Comparison of ENCODE assay signal across 1 cellular context in the genomic region with DNA sequence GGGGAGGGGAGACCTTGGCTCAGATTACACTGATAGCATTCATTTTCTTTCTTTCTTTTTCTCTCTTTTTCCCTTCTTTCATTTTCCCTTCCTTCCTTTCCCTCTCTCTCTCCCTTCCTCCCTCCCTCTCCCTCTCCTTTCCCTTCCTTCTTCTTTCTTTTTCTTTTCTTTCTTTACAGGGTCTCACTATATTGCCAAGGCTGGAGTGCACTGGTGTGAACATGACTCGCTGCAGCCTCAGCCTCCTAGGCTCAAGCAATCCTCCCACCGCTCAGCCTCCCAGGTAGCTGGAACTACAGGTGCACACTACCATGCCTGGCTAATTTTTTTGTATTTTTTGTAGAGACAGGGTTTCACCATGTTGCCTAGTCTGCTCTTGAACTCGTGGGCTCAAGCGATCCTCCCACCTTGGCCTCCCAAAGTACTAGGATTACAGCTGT.
TF ChIP-seq lines count a peak whose summit lies in the region.

No MANE protein-coding gene starts in this region.

TF ChIP-seq in HepG2, 621 proteins besides CTCF, POLR2A, EP300 and RAD21 (continued from another document):
- TF ChIP-seq, protein P1, sequence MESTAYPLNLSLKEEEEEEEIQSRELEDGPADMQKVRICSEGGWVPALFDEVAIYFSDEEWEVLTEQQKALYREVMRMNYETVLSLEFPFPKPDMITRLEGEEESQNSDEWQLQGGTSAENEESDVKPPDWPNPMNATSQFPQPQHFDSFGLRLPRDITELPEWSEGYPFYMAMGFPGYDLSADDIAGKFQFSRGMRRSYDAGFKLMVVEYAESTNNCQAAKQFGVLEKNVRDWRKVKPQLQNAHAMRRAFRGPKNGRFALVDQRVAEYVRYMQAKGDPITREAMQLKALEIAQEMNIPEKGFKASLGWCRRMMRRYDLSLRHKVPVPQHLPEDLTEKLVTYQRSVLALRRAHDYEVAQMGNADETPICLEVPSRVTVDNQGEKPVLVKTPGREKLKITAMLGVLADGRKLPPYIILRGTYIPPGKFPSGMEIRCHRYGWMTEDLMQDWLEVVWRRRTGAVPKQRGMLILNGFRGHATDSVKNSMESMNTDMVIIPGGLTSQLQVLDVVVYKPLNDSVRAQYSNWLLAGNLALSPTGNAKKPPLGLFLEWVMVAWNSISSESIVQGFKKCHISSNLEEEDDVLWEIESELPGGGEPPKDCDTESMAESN (CRISPR knock-in tag; conservative IDR thresholded peaks at IDR 0.05): no peak
- TF ChIP-seq GABPA (IDR thresholded peaks at IDR 0.05; ENCODE audit: low read depth, low read length) (no peak), GABPA (CRISPR knock-in tag; IDR thresholded peaks at IDR 0.05; ENCODE audit: low read depth) (no peak), ATM (IDR thresholded peaks at IDR 0.05; ENCODE audit: borderline replicate concordance) (no peak), ATF1 (CRISPR knock-in tag; IDR thresholded peaks at IDR 0.05) (no peak), ZNF724P (CRISPR knock-in tag; IDR thresholded peaks at IDR 0.05; ENCODE audit: borderline replicate concordance) (no peak), U2AF2 (IDR thresholded peaks at IDR 0.05; ENCODE audit: low read depth, low read length) (no peak)
- TF ChIP-seq, protein P2, sequence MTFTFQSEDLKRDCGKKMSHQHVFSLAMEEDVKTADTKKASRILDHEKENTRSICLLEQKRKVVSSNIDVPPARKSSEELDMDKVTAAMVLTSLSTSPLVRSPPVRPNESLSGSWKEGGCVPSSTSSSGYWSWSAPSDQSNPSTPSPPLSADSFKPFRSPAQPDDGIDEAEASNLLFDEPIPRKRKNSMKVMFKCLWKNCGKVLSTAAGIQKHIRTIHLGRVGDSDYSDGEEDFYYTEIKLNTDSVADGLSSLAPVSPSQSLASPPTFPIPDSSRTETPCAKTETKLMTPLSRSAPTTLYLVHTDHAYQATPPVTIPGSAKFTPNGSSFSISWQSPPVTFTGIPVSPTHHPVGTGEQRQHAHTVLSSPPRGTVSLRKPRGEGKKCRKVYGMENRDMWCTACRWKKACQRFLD (CRISPR knock-in tag; IDR thresholded peaks at IDR 0.05; ENCODE audit: borderline replicate concordance): no peak
- TF ChIP-seq, protein P3, sequence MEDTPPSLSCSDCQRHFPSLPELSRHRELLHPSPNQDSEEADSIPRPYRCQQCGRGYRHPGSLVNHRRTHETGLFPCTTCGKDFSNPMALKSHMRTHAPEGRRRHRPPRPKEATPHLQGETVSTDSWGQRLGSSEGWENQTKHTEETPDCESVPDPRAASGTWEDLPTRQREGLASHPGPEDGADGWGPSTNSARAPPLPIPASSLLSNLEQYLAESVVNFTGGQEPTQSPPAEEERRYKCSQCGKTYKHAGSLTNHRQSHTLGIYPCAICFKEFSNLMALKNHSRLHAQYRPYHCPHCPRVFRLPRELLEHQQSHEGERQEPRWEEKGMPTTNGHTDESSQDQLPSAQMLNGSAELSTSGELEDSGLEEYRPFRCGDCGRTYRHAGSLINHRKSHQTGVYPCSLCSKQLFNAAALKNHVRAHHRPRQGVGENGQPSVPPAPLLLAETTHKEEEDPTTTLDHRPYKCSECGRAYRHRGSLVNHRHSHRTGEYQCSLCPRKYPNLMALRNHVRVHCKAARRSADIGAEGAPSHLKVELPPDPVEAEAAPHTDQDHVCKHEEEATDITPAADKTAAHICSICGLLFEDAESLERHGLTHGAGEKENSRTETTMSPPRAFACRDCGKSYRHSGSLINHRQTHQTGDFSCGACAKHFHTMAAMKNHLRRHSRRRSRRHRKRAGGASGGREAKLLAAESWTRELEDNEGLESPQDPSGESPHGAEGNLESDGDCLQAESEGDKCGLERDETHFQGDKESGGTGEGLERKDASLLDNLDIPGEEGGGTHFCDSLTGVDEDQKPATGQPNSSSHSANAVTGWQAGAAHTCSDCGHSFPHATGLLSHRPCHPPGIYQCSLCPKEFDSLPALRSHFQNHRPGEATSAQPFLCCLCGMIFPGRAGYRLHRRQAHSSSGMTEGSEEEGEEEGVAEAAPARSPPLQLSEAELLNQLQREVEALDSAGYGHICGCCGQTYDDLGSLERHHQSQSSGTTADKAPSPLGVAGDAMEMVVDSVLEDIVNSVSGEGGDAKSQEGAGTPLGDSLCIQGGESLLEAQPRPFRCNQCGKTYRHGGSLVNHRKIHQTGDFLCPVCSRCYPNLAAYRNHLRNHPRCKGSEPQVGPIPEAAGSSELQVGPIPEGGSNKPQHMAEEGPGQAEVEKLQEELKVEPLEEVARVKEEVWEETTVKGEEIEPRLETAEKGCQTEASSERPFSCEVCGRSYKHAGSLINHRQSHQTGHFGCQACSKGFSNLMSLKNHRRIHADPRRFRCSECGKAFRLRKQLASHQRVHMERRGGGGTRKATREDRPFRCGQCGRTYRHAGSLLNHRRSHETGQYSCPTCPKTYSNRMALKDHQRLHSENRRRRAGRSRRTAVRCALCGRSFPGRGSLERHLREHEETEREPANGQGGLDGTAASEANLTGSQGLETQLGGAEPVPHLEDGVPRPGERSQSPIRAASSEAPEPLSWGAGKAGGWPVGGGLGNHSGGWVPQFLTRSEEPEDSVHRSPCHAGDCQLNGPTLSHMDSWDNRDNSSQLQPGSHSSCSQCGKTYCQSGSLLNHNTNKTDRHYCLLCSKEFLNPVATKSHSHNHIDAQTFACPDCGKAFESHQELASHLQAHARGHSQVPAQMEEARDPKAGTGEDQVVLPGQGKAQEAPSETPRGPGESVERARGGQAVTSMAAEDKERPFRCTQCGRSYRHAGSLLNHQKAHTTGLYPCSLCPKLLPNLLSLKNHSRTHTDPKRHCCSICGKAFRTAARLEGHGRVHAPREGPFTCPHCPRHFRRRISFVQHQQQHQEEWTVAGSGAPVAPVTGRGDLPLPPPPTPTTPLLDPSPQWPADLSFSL (CRISPR knock-in tag; IDR thresholded peaks at IDR 0.05): no peak
- TF ChIP-seq, protein P4, sequence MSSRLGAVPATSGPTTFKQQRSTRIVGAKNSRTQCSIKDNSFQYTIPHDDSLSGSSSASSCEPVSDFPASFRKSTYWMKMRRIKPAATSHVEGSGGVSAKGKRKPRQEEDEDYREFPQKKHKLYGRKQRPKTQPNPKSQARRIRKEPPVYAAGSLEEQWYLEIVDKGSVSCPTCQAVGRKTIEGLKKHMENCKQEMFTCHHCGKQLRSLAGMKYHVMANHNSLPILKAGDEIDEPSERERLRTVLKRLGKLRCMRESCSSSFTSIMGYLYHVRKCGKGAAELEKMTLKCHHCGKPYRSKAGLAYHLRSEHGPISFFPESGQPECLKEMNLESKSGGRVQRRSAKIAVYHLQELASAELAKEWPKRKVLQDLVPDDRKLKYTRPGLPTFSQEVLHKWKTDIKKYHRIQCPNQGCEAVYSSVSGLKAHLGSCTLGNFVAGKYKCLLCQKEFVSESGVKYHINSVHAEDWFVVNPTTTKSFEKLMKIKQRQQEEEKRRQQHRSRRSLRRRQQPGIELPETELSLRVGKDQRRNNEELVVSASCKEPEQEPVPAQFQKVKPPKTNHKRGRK (CRISPR knock-in tag; IDR thresholded peaks at IDR 0.05): peak; percentile 82; the same call in 1 of the 2 replicates
- TF ChIP-seq, protein P5, sequence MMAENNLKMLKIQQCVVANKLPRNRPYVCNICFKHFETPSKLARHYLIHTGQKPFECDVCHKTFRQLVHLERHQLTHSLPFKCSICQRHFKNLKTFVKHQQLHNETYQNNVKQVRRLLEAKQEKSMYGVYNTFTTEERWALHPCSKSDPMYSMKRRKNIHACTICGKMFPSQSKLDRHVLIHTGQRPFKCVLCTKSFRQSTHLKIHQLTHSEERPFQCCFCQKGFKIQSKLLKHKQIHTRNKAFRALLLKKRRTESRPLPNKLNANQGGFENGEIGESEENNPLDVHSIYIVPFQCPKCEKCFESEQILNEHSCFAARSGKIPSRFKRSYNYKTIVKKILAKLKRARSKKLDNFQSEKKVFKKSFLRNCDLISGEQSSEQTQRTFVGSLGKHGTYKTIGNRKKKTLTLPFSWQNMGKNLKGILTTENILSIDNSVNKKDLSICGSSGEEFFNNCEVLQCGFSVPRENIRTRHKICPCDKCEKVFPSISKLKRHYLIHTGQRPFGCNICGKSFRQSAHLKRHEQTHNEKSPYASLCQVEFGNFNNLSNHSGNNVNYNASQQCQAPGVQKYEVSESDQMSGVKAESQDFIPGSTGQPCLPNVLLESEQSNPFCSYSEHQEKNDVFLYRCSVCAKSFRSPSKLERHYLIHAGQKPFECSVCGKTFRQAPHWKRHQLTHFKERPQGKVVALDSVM (CRISPR knock-in tag; IDR thresholded peaks at IDR 0.05): peak; percentile 54
- TF ChIP-seq, protein P6, sequence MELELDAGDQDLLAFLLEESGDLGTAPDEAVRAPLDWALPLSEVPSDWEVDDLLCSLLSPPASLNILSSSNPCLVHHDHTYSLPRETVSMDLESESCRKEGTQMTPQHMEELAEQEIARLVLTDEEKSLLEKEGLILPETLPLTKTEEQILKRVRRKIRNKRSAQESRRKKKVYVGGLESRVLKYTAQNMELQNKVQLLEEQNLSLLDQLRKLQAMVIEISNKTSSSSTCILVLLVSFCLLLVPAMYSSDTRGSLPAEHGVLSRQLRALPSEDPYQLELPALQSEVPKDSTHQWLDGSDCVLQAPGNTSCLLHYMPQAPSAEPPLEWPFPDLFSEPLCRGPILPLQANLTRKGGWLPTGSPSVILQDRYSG (CRISPR knock-in tag; IDR thresholded peaks at IDR 0.05): no peak
